ENCODE assay signal across 8 cellular contexts in the genomic region with DNA sequence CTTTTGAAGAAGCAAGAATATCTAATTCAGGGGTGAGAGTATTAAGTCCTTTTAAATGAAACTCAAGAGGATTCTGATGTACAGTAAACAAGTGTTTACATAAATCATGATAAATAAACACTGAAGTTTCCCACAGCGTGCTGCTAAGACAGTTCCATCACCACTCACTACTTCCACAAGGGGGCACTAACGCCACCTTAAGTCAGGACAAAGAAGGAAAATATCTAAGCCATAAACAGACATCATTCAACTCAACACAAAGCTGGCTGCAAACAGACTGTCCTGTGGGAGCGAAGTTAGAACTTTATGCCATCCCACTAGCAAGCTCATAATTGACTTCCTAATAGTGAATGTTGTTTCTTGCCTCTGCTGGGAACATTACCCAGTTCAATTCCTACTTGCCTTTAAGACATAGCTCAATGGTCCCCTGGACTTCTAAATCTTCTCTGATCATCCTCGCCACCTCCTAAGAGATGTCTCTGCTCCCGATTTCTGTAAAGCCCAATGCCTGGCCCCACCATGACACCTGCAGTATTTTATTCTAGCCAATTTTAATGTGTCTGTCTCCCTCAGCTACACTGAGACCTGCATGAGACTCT. TPM values are rescaled to one million over a fixed set of nuclear protein-coding genes. Genes with fewer than 3 reads are reported as not detected.
DNase-seq lines count a peak whose midpoint lies in the region; ATAC-seq and TF ChIP-seq lines count a peak whose summit lies in the region.

No MANE protein-coding gene starts in this region.

- no peak overlapping the region for H4K5ac ChIP-seq in IMR-90 (ENCODE audit: low read depth, low read length)

- H3K18ac ChIP-seq in IMR-90 (ENCODE audit: low read depth, low read length) = no peak overlapping the region

- peak; percentile 90 for TF ChIP-seq RAD21 in IMR-90 (IDR thresholded peaks at IDR 0.05; ENCODE audit: low read length)

- H3K79me1 ChIP-seq in IMR-90 (ENCODE audit: low read depth in 1 of 2, low read length in 2 of 2) = 0 out of 4 replicates have a peak, but pooled peaks cover 0 to 4% of the 10 kb centered on the region in 2 experiments

- H2BK15ac ChIP-seq in IMR-90 (ENCODE audit: low read depth, low read length) = no peak overlapping the region

- H4K8ac ChIP-seq in IMR-90 (ENCODE audit: low read depth in 2 of 2, low read length in 2 of 2) = no peak overlapping the region

- H3K9ac ChIP-seq in IMR-90 (ENCODE audit: low read depth, low read length) = no peak overlapping the region

- H3K36me3 Mint-ChIP-seq in Caco-2 (ENCODE audit: insufficient read depth, unreplicated experiment) (no peaks in the 10 kb centered on the region), type B pancreatic cell (peaks cover 4% of the 10 kb centered on the region)

- peaks cover 10% of the 10 kb centered on the region; the same call in 1 of the 2 replicates for H3K9me1 ChIP-seq in IMR-90 (ENCODE audit: insufficient read depth, low read length)

- H3K4me1 Mint-ChIP-seq in Caco-2 (ENCODE audit: low read depth, unreplicated experiment) (peaks cover 10% of the 10 kb centered on the region), type B pancreatic cell (ENCODE audit: unreplicated experiment) (no peaks in the 10 kb centered on the region)

- no peak overlapping the region for H2BK5ac ChIP-seq in IMR-90 (ENCODE audit: low read depth, low read length, poor library complexity, severe bottlenecking)

- H3K9me3 Mint-ChIP-seq in Caco-2 (ENCODE audit: unreplicated experiment) (no peaks in the 10 kb centered on the region), type B pancreatic cell (no peaks in the 10 kb centered on the region)

- no TSS peak for BruUV-seq in Caco-2 (replicated peaks; lab: Mats Ljungman, UMichigan)
- BruUV-seq in IMR-90 (replicated peaks; lab: Mats Ljungman, UMichigan) = no TSS peak

- POLR2A ChIA-PET in Caco-2 (lab: Charles Lee) (no interaction called here), IMR-90 (lab: Charles Lee; ENCODE audit: unreplicated experiment) (no interaction called here)

- H3K27me3 ChIP-seq in Caco-2 (replicated peaks; ENCODE audit: control insufficient read depth, insufficient read depth, low read length) (no peaks in the 10 kb centered on the region), IMR-90 (ENCODE audit: control insufficient read depth, insufficient read depth, low read length) (no peaks in the 10 kb centered on the region)

- H3K4ac ChIP-seq in IMR-90 (ENCODE audit: low read depth, low read length) = no peak overlapping the region

- no peak overlapping the region for H2BK20ac ChIP-seq in IMR-90 (ENCODE audit: low read depth, low read length)

- no peak overlapping the region for H3K56ac ChIP-seq in IMR-90 (ENCODE audit: extremely low read depth, insufficient read depth, low read length)

- WGBS in IMR-90 (ENCODE audit: extremely low coverage in 2 of 2, insufficient read length in 1 of 2), 2 experiments = 69% methylated on average over 2 of the region's 5 CpGs; no CpG with 5 or more reads in 1 of the 2 experiments

- 0 out of 2 replicates have a peak overlapping the region, but pooled peaks have one; percentile 12 for H2BK120ac ChIP-seq in IMR-90 (ENCODE audit: low read depth, low read length)

- peaks cover 5% of the 10 kb centered on the region for H3K4me1 ChIP-seq in Caco-2
- H3K4me1 ChIP-seq in IMR-90 (ENCODE audit: control insufficient read depth, insufficient read depth, low read length) = peaks cover 12% of the 10 kb centered on the region

- H3K27ac Mint-ChIP-seq in Caco-2 (ENCODE audit: unreplicated experiment) (no peak overlapping the region), type B pancreatic cell (no peak overlapping the region)

- no peak overlapping the region for H3K23ac ChIP-seq in IMR-90 (ENCODE audit: low read depth, low read length)

- DNase-seq in Caco-2 (peak; percentile 73 to 79), IMR-90 (peak; percentile 82), fibroblast of pulmonary artery (ENCODE audit: low read depth) (peak; percentile 91), nucleus accumbens (lab: John Stamatoyannopoulos, UW) (peak in 39 of 56 donors; percentile 2 to 85 (median 31)), type B pancreatic cell (ENCODE audit: extremely low spot score, unreplicated experiment) (no peak)
- peak; percentile 62 to 65 for DNase-seq in activated T-cell treated with anti-CD3 and anti-CD28 coated beads, Interleukin-2, amount 50 U/mL, for 48 hours

- H2AK9ac ChIP-seq in IMR-90 (replicated peaks; ENCODE audit: low read depth, low read length, poor library complexity) = no peak overlapping the region

- H3K4me3 ChIP-seq in Caco-2 (ENCODE audit: low read depth, low read length) (no peak overlapping the region), IMR-90 (ENCODE audit: insufficient read depth, low read depth, low read length) (no peak overlapping the region), fibroblast of pulmonary artery (replicated peaks; ENCODE audit: low read depth, low read length) (no peak overlapping the region)

- no peaks in the 10 kb centered on the region for H3K27me3 Mint-ChIP-seq in Caco-2 (ENCODE audit: insufficient read depth, unreplicated experiment)
- no peaks in the 10 kb centered on the region for H3K27me3 Mint-ChIP-seq in type B pancreatic cell

- peak; percentile 59 for ATAC-seq in GM19468 (IDR thresholded peaks at IDR 0.05; ENCODE audit: extremely low read depth, unreplicated experiment)
- ATAC-seq in IMR-90 (ENCODE audit: low read depth) = peak; percentile 77

- H4K20me1 ChIP-seq in IMR-90 (ENCODE audit: insufficient read depth, low read length) = no peaks in the 10 kb centered on the region

- in situ Hi-C loops in IMR-90 (cut with MboI; ENCODE audit: low sequenced_read_pairs) = loop anchor here (5.0 kb wide), 1 partner anchor 294 kb away; no protein-coding TSS in a partner anchor

- CTCF ChIA-PET in Caco-2 (lab: Charles Lee) = interaction anchor here (0.6 to 5.0 kb wide), 17 partner anchors 14 to 375 kb away, joined by 3 to 102 read pairs (median 4); a partner anchor contains a TSS
- CTCF ChIA-PET in IMR-90 (lab: Yijun Ruan, JAX) = interaction anchor here (0.6 to 4.4 kb wide), 31 partner anchors 8 to 366 kb away, joined by 3 to 49 read pairs (median 3); a partner anchor contains a TSS

- intact Hi-C loops in Caco-2 (cut with micrococcal nuclease; ENCODE audit: unreplicated experiment) (loop anchor here (1.0 to 5.0 kb wide), 6 partner anchors 46 to 454 kb away; a partner anchor contains a TSS), IMR-90 (cut with micrococcal nuclease) (loop anchor here (1.0 to 2.0 kb wide), 3 partner anchors 23 to 291 kb away; a partner anchor contains a TSS)

- H3K9me3 ChIP-seq in Caco-2 (peaks cover 4% of the 10 kb centered on the region; the same call in 1 of the 2 replicates), IMR-90 (ENCODE audit: control insufficient read depth, insufficient read depth, low read length) (no peaks in the 10 kb centered on the region)

- no peak overlapping the region for H4K91ac ChIP-seq in IMR-90 (ENCODE audit: insufficient read depth, low read depth, low read length)

- H2AK5ac ChIP-seq in IMR-90 (ENCODE audit: low read depth, low read length) = no peak overlapping the region

- H2AFZ ChIP-seq in IMR-90 (replicated peaks; ENCODE audit: low read length, poor library complexity) = no peak overlapping the region

- dilution Hi-C loops in IMR-90 (cut with HindIII; ENCODE audit: low sequenced_read_pairs, unreplicated experiment) = no loop called here

- no peak overlapping the region for H3K4me3 Mint-ChIP-seq in Caco-2 (ENCODE audit: unreplicated experiment)
- no peak overlapping the region for H3K4me3 Mint-ChIP-seq in type B pancreatic cell

- no peak overlapping the region for H3K27ac ChIP-seq in IMR-90 (ENCODE audit: insufficient read depth, low read length)

- TF ChIP-seq POLR2A in IMR-90 (IDR thresholded peaks at IDR 0.05; ENCODE audit: low read depth, low read length) = no peak

- H3K36me3 ChIP-seq in Caco-2 (ENCODE audit: control insufficient read depth, insufficient read depth, low read length) = no peaks in the 10 kb centered on the region
- peaks cover 11% of the 10 kb centered on the region for H3K36me3 ChIP-seq in IMR-90 (ENCODE audit: control insufficient read depth, insufficient read depth, low read length)

- TF ChIP-seq CTCF in Caco-2 (IDR thresholded peaks at IDR 0.05; ENCODE audit: insufficient read depth in 1 of 2, low read depth in 1 of 2, low read length in 1 of 2, severe bottlenecking in 1 of 2, unreplicated experiment in 1 of 2) = peak; percentile 90 to 92
- TF ChIP-seq CTCF in IMR-90 (conservative IDR thresholded peaks at IDR 0.05; ENCODE audit: low read depth, low read length) = peak; percentile 87
- TF ChIP-seq CTCF in fibroblast of pulmonary artery (IDR thresholded peaks at IDR 0.05; ENCODE audit: low read length, missing control alignments) = peak; percentile 89
- TF ChIP-seq CTCF in type B pancreatic cell (conservative IDR thresholded peaks at IDR 0.05) = peak; percentile 91

- H3K14ac ChIP-seq in IMR-90 (replicated peaks; ENCODE audit: low read depth, low read length) = no peak overlapping the region

- H3K4me2 ChIP-seq in IMR-90 (ENCODE audit: low read depth, low read length) = no peak overlapping the region

TF ChIP-seq in PFSK-1, 5 proteins besides CTCF, POLR2A, EP300 and RAD21 (continues in another document):
- TF ChIP-seq POLR2AphosphoS5 (IDR thresholded peaks at IDR 0.05; ENCODE audit: low read depth, low read length) = no peak
- peak; percentile 77 for TF ChIP-seq FOXP2 (optimal IDR thresholded peaks at IDR 0.05; ENCODE audit: borderline replicate concordance, extremely low read depth, extremely low read length, insufficient read depth)
- no peak for TF ChIP-seq SIN3A (IDR thresholded peaks at IDR 0.05; ENCODE audit: borderline replicate concordance, insufficient read depth, low read length)

RNA-seq across cellular contexts. Expression of a gene that starts 36.5 kb away (rescaled TPM):
- total RNA-seq in Caco-2 (2022) (64.9 and 66.6 TPM in 2 replicates), IMR-90 (2012; rRNA removed) (20.1 and 30.3 TPM in 2 replicates), type B pancreatic cell (ENCODE audit: low replicate concordance) (27.4 and 29.2 TPM in 2 replicates)
- 13.9 and 18.6 TPM in 2 replicates for polyA plus RNA-seq in IMR-90 (2012; rRNA removed)
- polyA plus RNA-seq in IMR-90 (2012; cell fraction: cytosol; rRNA removed) = 6.0 and 8.4 TPM in 2 replicates
- polyA plus RNA-seq in IMR-90 (2012; cell fraction: nucleus; rRNA removed; ENCODE audit: low replicate concordance) = 2.0 and 6.5 TPM in 2 replicates
- polyA plus RNA-seq in PFSK-1 (2012; ENCODE audit: insufficient read length, low read depth) = 14.8 TPM

RNA-seq across cellular contexts. Expression of a gene that starts 45.4 kb away (rescaled TPM):
- total RNA-seq in Caco-2 (2022) = 3.8 and 4.7 TPM in 2 replicates
- 21.1 and 24.0 TPM in 2 replicates for total RNA-seq in IMR-90 (2012; rRNA removed)
- polyA plus RNA-seq in IMR-90 (2012; rRNA removed) = 62.7 and 109 TPM in 2 replicates
- 29.0 and 40.8 TPM in 2 replicates for polyA plus RNA-seq in IMR-90 (2012; cell fraction: cytosol; rRNA removed)
- polyA plus RNA-seq in IMR-90 (2012; cell fraction: nucleus; rRNA removed; ENCODE audit: low replicate concordance) = 31.5 and 36.1 TPM in 2 replicates
- 235 TPM for polyA plus RNA-seq in PFSK-1 (2012; ENCODE audit: insufficient read length, low read depth)
- 23.0 and 37.4 TPM in 2 replicates for total RNA-seq in type B pancreatic cell (ENCODE audit: low replicate concordance)

RNA-seq across cellular contexts. Expression of a gene that starts 48.6 kb away (rescaled TPM):
- 110 and 123 TPM in 2 replicates for total RNA-seq in Caco-2 (2022)
- total RNA-seq in IMR-90 (2012; rRNA removed) = 93.6 and 115 TPM in 2 replicates
- 29.5 and 35.6 TPM in 2 replicates for polyA plus RNA-seq in IMR-90 (2012; rRNA removed)
- 11.5 and 21.4 TPM in 2 replicates for polyA plus RNA-seq in IMR-90 (2012; cell fraction: cytosol; rRNA removed)
- 77.1 and 110 TPM in 2 replicates for polyA plus RNA-seq in IMR-90 (2012; cell fraction: nucleus; rRNA removed; ENCODE audit: low replicate concordance)
- 54.7 TPM for polyA plus RNA-seq in PFSK-1 (2012; ENCODE audit: insufficient read length, low read depth)
- total RNA-seq in type B pancreatic cell (ENCODE audit: low replicate concordance) = 38.2 and 45.5 TPM in 2 replicates
